ENCODE assay signal across 19 cellular contexts in genomic region chr9:112130347-112130746, GRCh38. TPM values are rescaled to one million over a fixed set of nuclear protein-coding genes. Genes with fewer than 3 reads are reported as not detected.
DNase-seq lines count a peak whose midpoint lies in the region; ATAC-seq, FAIRE-seq and TF ChIP-seq lines count a peak whose summit lies in the region.
"Had no signal": no experiment of that assay in that cellular context is flagged by ENCODE, and none has a peak within 500 bp of the region (broad histone marks: within the 10 kb centered on the region; RNA-seq: fewer than 3 reads in every experiment).

No MANE protein-coding gene starts in this region.

- no peak for ATAC-seq in HG03196 (IDR thresholded peaks at IDR 0.05; ENCODE audit: unreplicated experiment)

- H3K23ac ChIP-seq in neuronal stem cell (ENCODE audit: low read depth, low read length, poor library complexity): no peak overlapping the region

- H4K8ac ChIP-seq in neuronal stem cell (ENCODE audit: low read depth, low read length): no peak overlapping the region

- peak overlapping the region; percentile 19 for H3K27ac Mint-ChIP-seq in activated naive CD4-positive, alpha-beta T cell treated with anti-CD3 and anti-CD28 coated beads, Interleukin-2, amount 50 U/mL, for 24 hours
- no peak overlapping the region for H3K27ac Mint-ChIP-seq in Calu3 (ENCODE audit: unreplicated experiment)
- H3K27ac Mint-ChIP-seq: CD4-positive, alpha-beta memory T cell had no signal

- peaks cover 0 to 4% of the 10 kb centered on the region in 2 donors for H3K4me1 ChIP-seq in neuronal stem cell (ENCODE audit: control insufficient read depth in 2 of 2, insufficient read depth in 1 of 2, low read depth in 1 of 2, low read length in 2 of 2)

- no peaks in the 10 kb centered on the region for H3K27me3 ChIP-seq in neuronal stem cell (ENCODE audit: control insufficient read depth in 3 of 3, insufficient read depth in 3 of 3, low read depth in 1 of 3, low read length in 3 of 3)

- H2BK5ac ChIP-seq in neuronal stem cell (ENCODE audit: low read length): no peak overlapping the region

- no TSS peak for BruUV-seq in Calu3 (replicated peaks; lab: Mats Ljungman, UMichigan)

- FAIRE-seq in GM12891 (lab: Jason Lieb, UNC): peak; percentile 16
- FAIRE-seq: G401.6, GM19239, H1 had no signal

- no peak overlapping the region for H2BK120ac ChIP-seq in neuronal stem cell (ENCODE audit: low read depth, low read length)

- no peak for TF ChIP-seq CTCF in Calu3 (IDR thresholded peaks at IDR 0.05; ENCODE audit: unreplicated experiment)

- no peaks in the 10 kb centered on the region for H3K4me1 Mint-ChIP-seq in activated naive CD4-positive, alpha-beta T cell treated with anti-CD3 and anti-CD28 coated beads, Interleukin-2, amount 50 U/mL, for 24 hours
- peaks cover 33% of the 10 kb centered on the region for H3K4me1 Mint-ChIP-seq in Calu3 (ENCODE audit: low read depth, unreplicated experiment)
- H3K4me1 Mint-ChIP-seq: CD4-positive, alpha-beta memory T cell had no signal

- no peaks in the 10 kb centered on the region for H3K79me1 ChIP-seq in neuronal stem cell (ENCODE audit: low read depth, low read length)

- H3K27ac ChIP-seq in neuronal stem cell (replicated peaks; ENCODE audit: low read length): no peak overlapping the region
- H3K27ac ChIP-seq: GM23248 had no signal

- no peak overlapping the region for H4K91ac ChIP-seq in neuronal stem cell (ENCODE audit: low read depth, low read length, poor library complexity)

- no peak overlapping the region for H3K4me3 Mint-ChIP-seq in activated naive CD4-positive, alpha-beta T cell treated with anti-CD3 and anti-CD28 coated beads, Interleukin-2, amount 50 U/mL, for 24 hours
- no peak overlapping the region for H3K4me3 Mint-ChIP-seq in Calu3 (ENCODE audit: low read depth, unreplicated experiment)
- H3K4me3 Mint-ChIP-seq: CD4-positive, alpha-beta memory T cell had no signal

- H3K18ac ChIP-seq in neuronal stem cell (ENCODE audit: low read length): no peak overlapping the region

- peaks cover 0 to 2% of the 10 kb centered on the region in 2 donors for H3K9me3 ChIP-seq in neuronal stem cell (replicated peaks in 1 of 2; ENCODE audit: control insufficient read depth in 2 of 2, insufficient read depth in 1 of 2, low read depth in 1 of 2, low read length in 2 of 2)

- no peak overlapping the region for H2BK12ac ChIP-seq in neuronal stem cell (ENCODE audit: low read length)

- H2AK5ac ChIP-seq in neuronal stem cell (ENCODE audit: low read depth, low read length): no peak overlapping the region

- H3K4ac ChIP-seq in neuronal stem cell (ENCODE audit: low read length): no peak overlapping the region

- no peak overlapping the region for H2AFZ ChIP-seq in neuronal stem cell (ENCODE audit: low read length)
- H2AFZ ChIP-seq: GM23248 had no signal

- no peak overlapping the region for H3K14ac ChIP-seq in neuronal stem cell (ENCODE audit: low read length)

- H3K9me3 Mint-ChIP-seq in activated naive CD4-positive, alpha-beta T cell treated with anti-CD3 and anti-CD28 coated beads, Interleukin-2, amount 50 U/mL, for 24 hours: no peaks in the 10 kb centered on the region
- peaks cover 2% of the 10 kb centered on the region for H3K9me3 Mint-ChIP-seq in Calu3 (ENCODE audit: low read depth, unreplicated experiment)

- no peak for DNase-seq in activated naive CD4-positive, alpha-beta T cell treated with anti-CD3 and anti-CD28 coated beads, Interleukin-2, amount 50 U/mL, for 16 hours
- DNase-seq in GM12891 (ENCODE audit: insufficient read length, low spot score) (no peak), left kidney (ENCODE audit: low read depth, low spot score) (peak; percentile 30), Calu3 (no peak), neuronal stem cell (ENCODE audit: low spot score) (no peak)
- DNase-seq: 8988T; C1 segment of cervical spinal cord; CD4-positive, alpha-beta memory T cell; COR-L47; DMS153; DND-41; GM23248; H7; HCEC 1CT had no signal

- CTCF ChIA-PET in Calu3 (lab: Charles Lee): interaction anchor here (0.7 kb wide), 1 partner anchor 11 kb away, joined by 4 read pairs; no protein-coding TSS in a partner anchor

- H2BK15ac ChIP-seq in neuronal stem cell (ENCODE audit: low read length): no peak overlapping the region

- no CpG with 5 or more reads among the region's 2 CpGs for WGBS in neuronal stem cell (ENCODE audit: extremely low coverage in 2 of 2, insufficient read length in 2 of 2, insufficient replicate concordance in 1 of 2), 2 donors

- no peaks in the 10 kb centered on the region for H3K27me3 Mint-ChIP-seq in activated naive CD4-positive, alpha-beta T cell treated with anti-CD3 and anti-CD28 coated beads, Interleukin-2, amount 50 U/mL, for 24 hours
- no peaks in the 10 kb centered on the region for H3K27me3 Mint-ChIP-seq in Calu3 (ENCODE audit: unreplicated experiment)
- H3K27me3 Mint-ChIP-seq: CD4-positive, alpha-beta memory T cell had no signal

- H3K4me3 ChIP-seq in neuronal stem cell (ENCODE audit: low read length in 2 of 2): no peak overlapping the region
- H3K4me3 ChIP-seq: GM23248 had no signal

- peaks cover 17% of the 10 kb centered on the region for H3K36me3 Mint-ChIP-seq in activated naive CD4-positive, alpha-beta T cell treated with anti-CD3 and anti-CD28 coated beads, Interleukin-2, amount 50 U/mL, for 24 hours
- no peaks in the 10 kb centered on the region for H3K36me3 Mint-ChIP-seq in Calu3 (ENCODE audit: insufficient read depth, unreplicated experiment)

- intact Hi-C loops in Calu3 (cut with micrococcal nuclease; ENCODE audit: unreplicated experiment): no loop called here

- H3K4me2 ChIP-seq in neuronal stem cell (ENCODE audit: insufficient read depth, low read length, poor library complexity, severe bottlenecking): no peak overlapping the region

- no peak for TF ChIP-seq POLR2A in GM12891 (IDR thresholded peaks at IDR 0.05; ENCODE audit: low read depth, low read length)

- H3K9ac ChIP-seq in neuronal stem cell (ENCODE audit: low read depth, low read length, poor library complexity): no peak overlapping the region
- H3K9ac ChIP-seq: GM23248 had no signal

- H3K36me3 ChIP-seq in neuronal stem cell (replicated peaks in 1 of 2; ENCODE audit: control insufficient read depth in 2 of 2, insufficient read depth in 2 of 2, low read length in 2 of 2): no peaks in the 10 kb centered on the region

TF ChIP-seq in GM12891, 5 proteins besides CTCF, POLR2A, EP300 and RAD21:
- TF ChIP-seq TAF1 (IDR thresholded peaks at IDR 0.05; ENCODE audit: low read depth, low read length) (no peak), PAX5 (IDR thresholded peaks at IDR 0.05; ENCODE audit: insufficient read depth, low read length, severe bottlenecking) (no peak), POLR2AphosphoS5 (IDR thresholded peaks at IDR 0.05; ENCODE audit: low read depth, low read length) (no peak), POU2F2 (IDR thresholded peaks at IDR 0.05; ENCODE audit: low read depth, low read length) (no peak), SPI1 (IDR thresholded peaks at IDR 0.05; ENCODE audit: low read depth, low read length) (no peak)

RNA-seq across cellular contexts. Expression of gene SUSD1, which starts 44.8 kb away (rescaled TPM):
- polyA plus RNA-seq in GM12891 (2012; ENCODE audit: low read depth, missing spikeins): 9.1 TPM
- 24.6 and 25.7 TPM in 2 replicates for total RNA-seq in Calu3 (2022)
- 5.3 TPM for polyA plus RNA-seq in neuronal stem cell (2013, experiment 1 of 2)
- polyA plus RNA-seq in neuronal stem cell (2013, experiment 2 of 2): 5.1 TPM
